25 cellular contexts compared by ENCODE assay signal in the genomic region with DNA sequence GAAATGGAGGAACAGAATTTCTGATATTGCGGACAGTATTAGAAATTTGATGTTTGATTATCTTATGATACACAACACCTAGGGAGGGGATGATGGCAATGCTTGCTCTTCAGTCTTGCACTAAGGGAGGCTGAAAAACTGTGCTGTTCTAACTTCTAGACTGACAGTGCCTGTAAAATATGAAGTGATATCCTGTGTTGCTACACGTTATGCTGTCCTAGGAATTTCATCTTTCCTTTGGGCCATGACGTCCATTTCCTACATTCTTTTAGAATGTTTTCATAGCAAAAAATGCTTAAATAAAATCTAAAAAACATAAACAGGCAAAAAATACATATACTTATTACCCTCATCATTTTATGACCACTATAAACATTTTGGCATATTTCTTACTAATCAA.
"Had no signal": no experiment of that assay in that cellular context is flagged by ENCODE, and none has a peak within 500 bp of the region (broad histone marks: within the 10 kb centered on the region; RNA-seq: fewer than 3 reads in every experiment).

No MANE protein-coding gene starts in this region.

- H3K9me3 ChIP-seq: adrenal gland, breast epithelium, gastrocnemius medialis, lower lobe of right lung, tibial artery had no signal

- H3K36me3 ChIP-seq: adrenal gland, breast epithelium, gastrocnemius medialis, heart left ventricle had no signal

- H3K27me3 ChIP-seq: adrenal gland, breast epithelium, gastrocnemius medialis, heart left ventricle, tibial artery had no signal

- ATAC-seq: activated naive CD4-positive, alpha-beta T cell treated with anti-CD3 and anti-CD28 coated beads, Interleukin-2, amount 50 U/mL, for 72 hours; activated T-helper 17 cell treated with anti-CD3 and anti-CD28 coated beads, Interleukin-2, amount 50 U/mL, for 72 hours; gastrocnemius medialis; heart left ventricle; left lobe of liver; lower lobe of right lung; sciatic nerve; stimulated activated effector memory CD8-positive, alpha-beta T cell treated with anti-CD3 and anti-CD28 coated beads, Interleukin-12 subunit alpha, Interleukin-12 subunit beta, amount 100 ng/mL, for 72 hours; stimulated activated naive CD8-positive, alpha-beta T cell treated with anti-CD3 and anti-CD28 coated beads, Interleukin-15, amount 100 ng/mL, for 72 hours had no signal

- H3K27me3 Mint-ChIP-seq: activated T-helper 17 cell treated with anti-CD3 and anti-CD28 coated beads, Interleukin-2, amount 50 U/mL, for 72 hours; naive B cell; stimulated activated naive CD8-positive, alpha-beta T cell treated with anti-CD3 and anti-CD28 coated beads, Interleukin-15, amount 100 ng/mL, for 72 hours had no signal

- H3K4me1 Mint-ChIP-seq: activated T-helper 17 cell treated with anti-CD3 and anti-CD28 coated beads, Interleukin-2, amount 50 U/mL, for 72 hours; naive B cell; stimulated activated effector memory CD8-positive, alpha-beta T cell treated with anti-CD3 and anti-CD28 coated beads, Interleukin-12 subunit alpha, Interleukin-12 subunit beta, amount 100 ng/mL, for 72 hours; stimulated activated naive CD8-positive, alpha-beta T cell treated with anti-CD3 and anti-CD28 coated beads, Interleukin-15, amount 100 ng/mL, for 72 hours had no signal

- H3K27ac Mint-ChIP-seq: activated naive CD4-positive, alpha-beta T cell treated with anti-CD3 and anti-CD28 coated beads, Interleukin-2, amount 50 U/mL, for 72 hours; activated T-cell treated with anti-CD3 and anti-CD28 coated beads, Interleukin-2, amount 50 U/mL, for 24 hours; activated T-helper 17 cell treated with anti-CD3 and anti-CD28 coated beads, Interleukin-2, amount 50 U/mL, for 72 hours; naive B cell; stimulated activated effector memory CD8-positive, alpha-beta T cell treated with anti-CD3 and anti-CD28 coated beads, Interleukin-12 subunit alpha, Interleukin-12 subunit beta, amount 100 ng/mL, for 72 hours; stimulated activated naive CD8-positive, alpha-beta T cell treated with anti-CD3 and anti-CD28 coated beads, Interleukin-15, amount 100 ng/mL, for 72 hours had no signal

- H3K36me3 Mint-ChIP-seq: activated naive CD4-positive, alpha-beta T cell treated with anti-CD3 and anti-CD28 coated beads, Interleukin-2, amount 50 U/mL, for 72 hours; stimulated activated effector memory CD8-positive, alpha-beta T cell treated with anti-CD3 and anti-CD28 coated beads, Interleukin-12 subunit alpha, Interleukin-12 subunit beta, amount 100 ng/mL, for 72 hours had no signal

- H3K27ac ChIP-seq: adrenal gland, breast epithelium, coronary artery, gastrocnemius medialis, heart left ventricle, lower lobe of right lung, tibial artery had no signal

- H3K4me3 ChIP-seq: adrenal gland, breast epithelium, coronary artery, gastrocnemius medialis, heart left ventricle, lower lobe of right lung, tibial artery had no signal

- H3K4me1 ChIP-seq: adrenal gland, breast epithelium, gastrocnemius medialis, heart left ventricle, lower lobe of right lung, tibial artery had no signal

- H3K4me3 Mint-ChIP-seq: activated T-cell treated with anti-CD3 and anti-CD28 coated beads, Interleukin-2, amount 50 U/mL, for 24 hours; activated T-helper 17 cell treated with anti-CD3 and anti-CD28 coated beads, Interleukin-2, amount 50 U/mL, for 72 hours; naive B cell; stimulated activated effector memory CD8-positive, alpha-beta T cell treated with anti-CD3 and anti-CD28 coated beads, Interleukin-12 subunit alpha, Interleukin-12 subunit beta, amount 100 ng/mL, for 72 hours; stimulated activated naive CD8-positive, alpha-beta T cell treated with anti-CD3 and anti-CD28 coated beads, Interleukin-15, amount 100 ng/mL, for 72 hours had no signal

- DNase-seq: activated CD4-positive, alpha-beta T cell treated with anti-CD3 and anti-CD28 coated beads for 1 hour; activated CD4-positive, alpha-beta T cell treated with anti-CD3 and anti-CD28 coated beads, Interleukin-2, amount 50 U/mL, for 1 hour; activated T-cell treated with anti-CD3 and anti-CD28 coated beads, Interleukin-2, amount 50 U/mL, for 24 hours; adrenal gland; effector CD4-positive, alpha-beta T cell; erythroblast; gastrocnemius medialis; heart left ventricle; kidney; lower lobe of right lung; naive B cell; nucleus accumbens; small intestine; stimulated activated CD4-positive, alpha-beta T cell treated with anti-CD3 and anti-CD28 coated beads, Interleukin-2, amount 100 ng/mL, for 24 hours; stimulated activated naive CD8-positive, alpha-beta T cell treated with anti-CD3 and anti-CD28 coated beads, Interleukin-15, amount 100 ng/mL, for 72 hours; T-helper 1 cell; T-helper 9 cell; tibial artery had no signal
